ENCODE assay signal across 1 cellular context in genomic region chr1:44784094-44785026, GRCh38.
TF ChIP-seq lines count a peak whose summit lies in the region.

No MANE protein-coding gene starts in this region.

TF ChIP-seq in GM12878, 131 proteins besides CTCF, POLR2A, EP300 and RAD21 (continued from another document):
- TF ChIP-seq IRF5 (IDR thresholded peaks at IDR 0.05; ENCODE audit: borderline replicate concordance) (no peak), RB1 (IDR thresholded peaks at IDR 0.05; ENCODE audit: borderline replicate concordance) (peak; percentile 27; the same call in 1 of the 2 replicates), ZBTB33 (IDR thresholded peaks at IDR 0.05) (no peak)
